ENCODE assay signal across 23 cellular contexts in genomic region chr20:63233924-63234323, GRCh38. TPM values are rescaled to one million over a fixed set of nuclear protein-coding genes. Genes with fewer than 3 reads are reported as not detected.
"Had no signal": no experiment of that assay in that cellular context is flagged by ENCODE, and none has a peak within 500 bp of the region (broad histone marks: within the 10 kb centered on the region; RNA-seq: fewer than 3 reads in every experiment).

No MANE protein-coding gene starts in this region.

- H3K9me3 ChIP-seq: heart left ventricle, pancreas, psoas muscle, right atrium auricular region, tibial artery had no signal

- H3K36me3 ChIP-seq: brain microvascular endothelial cell, heart left ventricle, pancreas, right atrium auricular region, tibial artery, WERI-Rb-1 had no signal

- DNase-seq: activated CD4-positive, alpha-beta T cell treated with anti-CD3 and anti-CD28 coated beads, Interleukin-2, amount 50 U/mL, for 1 hour; activated CD4-positive, CD25-positive, alpha-beta regulatory T cell treated with anti-CD3 and anti-CD28 coated beads, Interleukin-2, amount 50 U/mL, for 72 hours; activated CD8-positive, alpha-beta T cell treated with anti-CD3 and anti-CD28 coated beads, Interleukin-2, amount 10 ng/mL, durations not matched to agents 7 days and 5 days; activated gamma-delta T cell; aorta; brain microvascular endothelial cell; effector CD4-positive, alpha-beta T cell; heart left ventricle; left colon; psoas muscle; stimulated activated CD4-positive, alpha-beta T cell treated with anti-CD3 and anti-CD28 coated beads, Interleukin-1b, Interleukin-23, amount 100 ng/mL, for 48 hours; tibial artery; WERI-Rb-1 had no signal

- H3K27ac ChIP-seq: brain microvascular endothelial cell, heart left ventricle, pancreas, psoas muscle, right atrium auricular region, tibial artery, WERI-Rb-1 had no signal

- H3K4me3 ChIP-seq: heart left ventricle, pancreas, psoas muscle, right atrium auricular region, tibial artery had no signal

- ATAC-seq: heart left ventricle, psoas muscle had no signal

- H3K4me1 ChIP-seq: pancreas, psoas muscle had no signal

- H3K27me3 ChIP-seq: brain microvascular endothelial cell, right atrium auricular region had no signal

RNA-seq across cellular contexts. Expression of gene BIRC7, which starts 1.8 kb away (rescaled TPM):
- total RNA-seq: activated T-helper 1 cell treated with anti-CD3 and anti-CD28 coated beads, Interleukin-12 subunit alpha, Interleukin-12 subunit beta, Interleukin-2, Interleukin-4 antibody, amounts not matched to agents 30 ng/mL and 10 ng/mL and 1 ng/mL, durations not matched to agents 14 hours and 24 hours and 36 hours; aorta; fibroblast of villous mesenchyme; myocyte; pancreas; psoas muscle; right atrium auricular region; skeletal muscle tissue; urinary bladder had no signal
- polyA plus RNA-seq: aorta, heart left ventricle had no signal

RNA-seq across cellular contexts. Expression of gene NKAIN4, which starts 20.3 kb away (rescaled TPM):
- total RNA-seq: activated CD8-positive, alpha-beta T cell treated with anti-CD3 and anti-CD28 coated beads, Interleukin-2, amount 10 ng/mL, durations not matched to agents 7 days and 5 days; activated T-helper 1 cell treated with anti-CD3 and anti-CD28 coated beads, Interleukin-12 subunit alpha, Interleukin-12 subunit beta, Interleukin-2, Interleukin-4 antibody, amounts not matched to agents 30 ng/mL and 10 ng/mL and 1 ng/mL, durations not matched to agents 14 hours and 24 hours and 36 hours; aorta; fibroblast of villous mesenchyme; heart left ventricle; mononuclear cell; myocyte; pancreas; psoas muscle; right atrium auricular region had no signal
- polyA plus RNA-seq: aorta, heart left ventricle, psoas muscle had no signal

RNA-seq across cellular contexts. Expression of gene COL20A1, which starts 59.1 kb away (rescaled TPM):
- total RNA-seq: activated CD8-positive, alpha-beta T cell treated with anti-CD3 and anti-CD28 coated beads, Interleukin-2, amount 10 ng/mL, durations not matched to agents 7 days and 5 days; activated T-helper 1 cell treated with anti-CD3 and anti-CD28 coated beads, Interleukin-12 subunit alpha, Interleukin-12 subunit beta, Interleukin-2, Interleukin-4 antibody, amounts not matched to agents 30 ng/mL and 10 ng/mL and 1 ng/mL, durations not matched to agents 14 hours and 24 hours and 36 hours; epithelial cell of proximal tubule; heart left ventricle; left colon; lower leg skin; mononuclear cell; pancreas; psoas muscle; right atrium auricular region had no signal
- polyA plus RNA-seq: heart left ventricle, urinary bladder had no signal
